1 cellular context compared by ENCODE assay signal in genomic region chr3:98274914-98275313, GRCh38.
TF ChIP-seq lines count a peak whose summit lies in the region.

No MANE protein-coding gene starts in this region.

TF ChIP-seq in H1, 55 proteins besides CTCF, POLR2A, EP300 and RAD21:
- no peak for TF ChIP-seq USF2 (IDR thresholded peaks at IDR 0.05; ENCODE audit: low read length)
- no peak for TF ChIP-seq KDM4A (IDR thresholded peaks at IDR 0.05; ENCODE audit: low read depth, low read length, severe bottlenecking)
- TF ChIP-seq RBBP5 (IDR thresholded peaks at IDR 0.05; ENCODE audit: borderline replicate concordance, low read depth, low read length) = no peak
- no peak for TF ChIP-seq GTF2F1 (IDR thresholded peaks at IDR 0.05; ENCODE audit: borderline replicate concordance, low read depth, low read length)
- TF ChIP-seq ZNF274 (IDR thresholded peaks at IDR 0.05; ENCODE audit: borderline replicate concordance, extremely low read depth, low read length) = no peak
- no peak for TF ChIP-seq FOSL1 (IDR thresholded peaks at IDR 0.05; ENCODE audit: insufficient read depth, low read depth, low read length)
TF ChIP-seq in H1: peak in this region for 0.
